Comparison of ENCODE assay signal across 23 cellular contexts in genomic region chr2:55460562-55460961, GRCh38. TPM values are rescaled to one million over a fixed set of nuclear protein-coding genes. Genes with fewer than 3 reads are reported as not detected.
DNase-seq lines count a peak whose midpoint lies in the region; ATAC-seq and TF ChIP-seq lines count a peak whose summit lies in the region.
"Had no signal": no experiment of that assay in that cellular context is flagged by ENCODE, and none has a peak within 500 bp of the region (broad histone marks: within the 10 kb centered on the region; RNA-seq: fewer than 3 reads in every experiment).

No MANE protein-coding gene starts in this region.

- H3K27me3 ChIP-seq in upper lobe of right lung = no peaks in the 10 kb centered on the region
- H3K27me3 ChIP-seq: cardiac muscle cell, heart left ventricle, Peyer's patch had no signal

- H3K9me3 ChIP-seq in upper lobe of right lung = no peaks in the 10 kb centered on the region
- H3K9me3 ChIP-seq: HAP-1, heart left ventricle, Peyer's patch had no signal

- DNase-seq in DMS53 (lab: John Stamatoyannopoulos, UW) = peak; percentile 48
- no peak for DNase-seq in DMS53 treated with DMSO at 0.1 percent for 48 hours (lab: John Stamatoyannopoulos, UW; ENCODE audit: unreplicated experiment)
- DNase-seq in RWPE1 (ENCODE audit: low spot score) = peak; percentile 20
- DNase-seq in foreskin fibroblast = peak; percentile 10 to 52
- no peak for DNase-seq in upper lobe of right lung
- DNase-seq in COR-L47 (lab: John Stamatoyannopoulos, UW) = no peak
- DNase-seq in occipital lobe (lab: John Stamatoyannopoulos, UW) = no peak
- DNase-seq: activated CD8-positive, alpha-beta memory T cell treated with anti-CD3 and anti-CD28 coated beads, Interleukin-2, amount 50 U/mL, for 4 hours; activated naive CD4-positive, alpha-beta T cell; heart left ventricle; KG1; left ventricle myocardium superior; naive thymus-derived CD4-positive, alpha-beta T cell; NCI-H1694 treated with DMSO at 0.1 percent for 48 hours; NCI-H526; Peyer's patch; stimulated activated CD4-positive, alpha-beta T cell treated with anti-CD3 and anti-CD28 coated beads, Interleukin-2, amount 100 ng/mL, for 24 hours; stimulated activated CD8-positive, alpha-beta memory T cell treated with anti-CD3 and anti-CD28 coated beads, Interleukin-4, amount 100 ng/mL, for 48 hours; T-cell had no signal

- intact Hi-C loops in upper lobe of right lung (cut with DNase I) = no loop called here

- POLR2A ChIA-PET in RWPE1 (lab: Yijun Ruan, JAX; ENCODE audit: low non-redundant PET) = no interaction called here

- H3K4me1 ChIP-seq in upper lobe of right lung = no peaks in the 10 kb centered on the region
- H3K4me1 ChIP-seq: HAP-1, heart left ventricle, Peyer's patch had no signal

- no peaks in the 10 kb centered on the region for H3K36me3 ChIP-seq in upper lobe of right lung
- H3K36me3 ChIP-seq: cardiac muscle cell, HAP-1, heart left ventricle, Peyer's patch had no signal

- H3K4me3 ChIP-seq in foreskin fibroblast (ENCODE audit: low read depth in 1 of 2, low read length in 2 of 2) (no peak overlapping the region), upper lobe of right lung (no peak overlapping the region)
- H3K4me3 ChIP-seq: cardiac muscle cell, HAP-1, heart left ventricle, Peyer's patch had no signal

- TF ChIP-seq CTCF in RWPE1 (conservative IDR thresholded peaks at IDR 0.05; ENCODE audit: low read depth) (no peak), foreskin fibroblast (IDR thresholded peaks at IDR 0.05; ENCODE audit: low read depth, low read length) (no peak), upper lobe of right lung (IDR thresholded peaks at IDR 0.05) (no peak)

- no peak overlapping the region for H3K27ac ChIP-seq in RWPE1
- no peak overlapping the region for H3K27ac ChIP-seq in upper lobe of right lung
- H3K27ac ChIP-seq: 22Rv1, cardiac muscle cell, heart left ventricle, Peyer's patch had no signal

- ATAC-seq in upper lobe of right lung (peak; percentile 75), GM19455 (IDR thresholded peaks at IDR 0.05; ENCODE audit: unreplicated experiment) (no peak)
- ATAC-seq: heart left ventricle; left ventricle myocardium superior; naive thymus-derived CD4-positive, alpha-beta T cell; T-cell had no signal

- CTCF ChIA-PET in RWPE1 (lab: Yijun Ruan, JAX) = no interaction called here

RNA-seq across cellular contexts. Expression of gene CCDC88A, which starts 40.9 kb away (rescaled TPM):
- total RNA-seq in upper lobe of right lung (86.1 TPM), occipital lobe (388 TPM)

RNA-seq across cellular contexts. Expression of gene CFAP36, which starts 59.0 kb away (rescaled TPM):
- 27.1 TPM for total RNA-seq in upper lobe of right lung
- 20.1 TPM for total RNA-seq in occipital lobe

Comparison
In these comparisons a context has a peak if more than half of its experiments do, and no peak if none do; other contexts are left out.
1. DNase-seq: peak in DMS53 (single experiment), RWPE1 (single experiment) and foreskin fibroblast (2 of 2); none in DMS53 treated with DMSO at 0.1 percent for 48 hours (single experiment), upper lobe of right lung (single experiment), COR-L47 (single experiment) and occipital lobe (single experiment).